In the genomic region with DNA sequence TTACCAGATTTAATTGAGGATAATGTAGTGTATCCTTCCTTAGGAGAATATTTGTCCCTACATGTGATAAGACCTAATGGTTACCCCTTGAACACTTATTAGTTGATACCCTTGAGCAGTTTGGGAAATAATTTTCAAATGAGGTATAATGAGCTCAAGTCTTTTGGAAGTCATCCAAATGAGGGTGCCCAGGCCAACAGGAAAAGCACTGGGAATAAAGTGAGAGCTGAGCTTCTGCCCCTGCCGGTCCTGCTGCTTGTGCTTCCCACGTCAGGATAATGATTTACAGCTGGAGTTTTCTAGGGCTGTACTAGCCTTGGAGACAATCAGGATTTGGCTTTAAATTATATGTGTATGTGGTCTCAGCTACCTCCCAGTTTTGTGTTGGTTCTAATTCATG, we compare ENCODE assay signal across 19 cellular contexts.
A peak's percentile ranks its signal among the peaks of the same experiment; 100 is the strongest.
DNase-seq lines count a peak whose midpoint lies in the region; ATAC-seq and TF ChIP-seq lines count a peak whose summit lies in the region.
"Had no signal": no experiment of that assay in that cellular context is flagged by ENCODE, and none has a peak within 500 bp of the region (broad histone marks: within the 10 kb centered on the region; RNA-seq: fewer than 3 reads in every experiment).

No MANE protein-coding gene starts in this region.

- ATAC-seq in body of pancreas (peak; percentile 74), left colon (peak; percentile 52), HG03354 (IDR thresholded peaks at IDR 0.05; ENCODE audit: poor library complexity, severe bottlenecking, unreplicated experiment) (no peak), HG03175 (IDR thresholded peaks at IDR 0.05; ENCODE audit: unreplicated experiment) (no peak), GM19467 (IDR thresholded peaks at IDR 0.05; ENCODE audit: unreplicated experiment) (no peak), HG03469 (IDR thresholded peaks at IDR 0.05; ENCODE audit: unreplicated experiment) (no peak)
- ATAC-seq: left lobe of liver had no signal

- H3K9me3 ChIP-seq in body of pancreas, result no peaks in the 10 kb centered on the region
- H3K9me3 ChIP-seq: heart right ventricle, transverse colon had no signal

- intact Hi-C loops in body of pancreas (cut with DNase I) (no loop called here), left colon (cut with DNase I, micrococcal nuclease) (no loop called here)

- no peaks in the 10 kb centered on the region for H3K27me3 ChIP-seq in body of pancreas
- H3K27me3 ChIP-seq: heart right ventricle, transverse colon had no signal

- DNase-seq in DMS 273 treated with DMSO at 0.1 percent for 48 hours (lab: John Stamatoyannopoulos, UW), result peak; percentile 71
- peak; percentile 92 for DNase-seq in NCI-H1105 (lab: John Stamatoyannopoulos, UW)
- DNase-seq in body of pancreas, result peak; percentile 13 to 44 (median 38)
- no peak for DNase-seq in left colon
- DNase-seq: activated CD8-positive, alpha-beta memory T cell treated with anti-CD3 and anti-CD28 coated beads for 24 hours; activated gamma-delta T cell; heart right ventricle; KBM-7; naive B cell; NCI-H146; NCI-H774; retina; stimulated activated CD4-positive, alpha-beta T cell treated with anti-CD3 and anti-CD28 coated beads, Interleukin-2, amount 100 ng/mL, for 24 hours; transverse colon had no signal

- 25 to 26% methylated on average over 2 of the region's 2 CpGs for WGBS in body of pancreas, 2 donors

- H3K36me3 ChIP-seq in body of pancreas (replicated peaks in 1 of 2; ENCODE audit: insufficient read depth in 1 of 2, low read depth in 2 of 2), result no peaks in the 10 kb centered on the region
- H3K36me3 ChIP-seq: heart right ventricle, transverse colon had no signal

- no peak overlapping the region for H3K4me3 ChIP-seq in body of pancreas
- H3K4me3 ChIP-seq: heart right ventricle, transverse colon had no signal

- peaks cover 13% of the 10 kb centered on the region for H3K4me1 ChIP-seq in body of pancreas

- TF ChIP-seq POLR2A in body of pancreas (IDR thresholded peaks at IDR 0.05), result no peak

- H3K27ac ChIP-seq in body of pancreas, result peak overlapping the region in 3 of 4 donors; percentile 61 to 70 (median 61)
- H3K27ac ChIP-seq: heart right ventricle, transverse colon had no signal

- TF ChIP-seq CTCF in body of pancreas (IDR thresholded peaks at IDR 0.05), result no peak

Comparison
In these comparisons a context has a peak if more than half of its experiments do, and no peak if none do; other contexts are left out.
1. DNase-seq: peak in DMS 273 treated with DMSO at 0.1 percent for 48 hours (single experiment), NCI-H1105 (single experiment) and body of pancreas (4 of 4); none in left colon (0 of 2).
2. ATAC-seq: peak in body of pancreas (single experiment) and left colon (single experiment); none in HG03354 (single experiment), HG03175 (single experiment), GM19467 (single experiment) and HG03469 (single experiment).